Comparison of ENCODE assay signal across 9 cellular contexts in genomic region chr16:67393111-67393789, GRCh38. TPM values are rescaled to one million over a fixed set of nuclear protein-coding genes. Genes with fewer than 3 reads are reported as not detected.
DNase-seq lines count a peak whose midpoint lies in the region; ATAC-seq and TF ChIP-seq lines count a peak whose summit lies in the region.
"Had no signal": no experiment of that assay in that cellular context is flagged by ENCODE, and none has a peak within 500 bp of the region (broad histone marks: within the 10 kb centered on the region; RNA-seq: fewer than 3 reads in every experiment).

Gene TPPP3, minus strand, starts transcription at chr16:67393498. Its CDS starts 2,387 bp downstream, at chr16:67391111.

- ATAC-seq in activated naive CD4-positive, alpha-beta T cell treated with anti-CD3 and anti-CD28 coated beads, Interleukin-2, amount 50 U/mL, for 72 hours: peak; percentile 53 to 79
- ATAC-seq in gastroesophageal sphincter (peak; percentile 91), natural killer cell (peak; percentile 48 to 79 (median 72)), HG02884 (IDR thresholded peaks at IDR 0.05; ENCODE audit: unreplicated experiment) (no peak)

- TF ChIP-seq CTCF in gastroesophageal sphincter (IDR thresholded peaks at IDR 0.05): peak in 3 of 4 experiments; percentile 76 to 90 (median 82)
- peak; percentile 32 for TF ChIP-seq CTCF in natural killer cell (IDR thresholded peaks at IDR 0.05)
- TF ChIP-seq CTCF in testis (IDR thresholded peaks at IDR 0.05): peak; percentile 55 to 63 (median 57)

- peak within 1 kb of the TSS; percentile 52 to 63 for H3K4me3 ChIP-seq in gastroesophageal sphincter
- peak within 1 kb of the TSS; percentile 2 to 41 for H3K4me3 ChIP-seq in testis

- H3K4me1 Mint-ChIP-seq in natural killer cell: peaks cover 5 to 24% of the 10 kb centered on the region in 2 donors

- H3K4me3 Mint-ChIP-seq in natural killer cell: peak within 1 kb of the TSS; percentile 90

- H3K27ac ChIP-seq in gastroesophageal sphincter (peak within 1 kb of the TSS; percentile 60 to 89 (median 88)), testis (peak within 1 kb of the TSS; percentile 1 to 2)

- H3K36me3 Mint-ChIP-seq in activated naive CD4-positive, alpha-beta T cell treated with anti-CD3 and anti-CD28 coated beads, Interleukin-2, amount 50 U/mL, for 72 hours: no peaks in the 10 kb centered on the region
- H3K36me3 Mint-ChIP-seq in natural killer cell: no peaks in the 10 kb centered on the region

- H3K4me1 ChIP-seq in gastroesophageal sphincter (peaks cover 3 to 89% (median 63%) of the 10 kb centered on the region in 3 donors), testis (peaks cover 30% of the 10 kb centered on the region)

- peaks cover 9 to 36% of the 10 kb centered on the region in 2 donors for H3K27me3 Mint-ChIP-seq in natural killer cell (ENCODE audit: low read depth in 2 of 2)

- no peak for TF ChIP-seq EP300 in gastroesophageal sphincter (IDR thresholded peaks at IDR 0.05)

- H3K27me3 ChIP-seq in gastroesophageal sphincter (no peaks in the 10 kb centered on the region), testis (no peaks in the 10 kb centered on the region)

- H3K9me3 ChIP-seq in gastroesophageal sphincter (no peaks in the 10 kb centered on the region), testis (no peaks in the 10 kb centered on the region)

- H3K9me3 Mint-ChIP-seq in activated naive CD4-positive, alpha-beta T cell treated with anti-CD3 and anti-CD28 coated beads, Interleukin-2, amount 50 U/mL, for 72 hours: no peaks in the 10 kb centered on the region
- no peaks in the 10 kb centered on the region for H3K9me3 Mint-ChIP-seq in natural killer cell

- intact Hi-C loops in natural killer cell (cut with micrococcal nuclease): no loop called here
- intact Hi-C loops in testis (cut with DNase I; ENCODE audit: low total_unique reads): no loop called here

- H3K36me3 ChIP-seq in gastroesophageal sphincter (no peaks in the 10 kb centered on the region), testis (ENCODE audit: low read depth, missing control alignments) (no peaks in the 10 kb centered on the region)

- DNase-seq in ELF-1 (ENCODE audit: low read depth, low spot score): peak; percentile 82
- DNase-seq in NCI-H2227 treated with DMSO at 0.1 percent for 48 hours (lab: John Stamatoyannopoulos, UW): peak; percentile 78
- DNase-seq in activated naive CD4-positive, alpha-beta T cell treated with anti-CD3 and anti-CD28 coated beads, Interleukin-2, amount 50 U/mL, for 72 hours (ENCODE audit: low spot score in 2 of 2): peak in 1 of 2 donors; percentile 37
- peak; percentile 36 for DNase-seq in natural killer cell
- DNase-seq in testis: peak; percentile 92
- no peak for DNase-seq in SIG-M5 (lab: John Stamatoyannopoulos, UW)

- WGBS in gastroesophageal sphincter (ENCODE audit: low coverage in 1 of 2), 2 donors: 4% methylated on average over 5 of the region's 56 CpGs; no CpG with 5 or more reads in 1 of the 2 donors
- 2% methylated on average over 55 of the region's 56 CpGs; no CpG with 5 or more reads in 1 of the 2 donors for WGBS in testis, 2 donors

- peak; percentile 57 to 62 for TF ChIP-seq POLR2A in gastroesophageal sphincter (IDR thresholded peaks at IDR 0.05)
- no peak for TF ChIP-seq POLR2A in testis (IDR thresholded peaks at IDR 0.05)

- peak within 1 kb of the TSS; percentile 47 to 73 for H3K27ac Mint-ChIP-seq in activated naive CD4-positive, alpha-beta T cell treated with anti-CD3 and anti-CD28 coated beads, Interleukin-2, amount 50 U/mL, for 72 hours
- peak within 1 kb of the TSS in 1 of 2 donors; percentile 60 for H3K27ac Mint-ChIP-seq in natural killer cell

RNA-seq across cellular contexts. Expression of gene TPPP3, which starts in this region (rescaled TPM):
- not detected for total RNA-seq in activated naive CD4-positive, alpha-beta T cell treated with anti-CD3 and anti-CD28 coated beads, Interleukin-2, amount 50 U/mL, for 72 hours
- total RNA-seq in gastroesophageal sphincter: 100 to 1,000 TPM in 1 of 4 donors, 10 to 100 TPM in 3; 14.8 to 111 (median 55.0) TPM
- total RNA-seq in natural killer cell: 1 to 10 TPM in 2 of 3 donors, under 1 TPM in 1; 0.66 to 3.0 (median 1.4) TPM
- total RNA-seq in testis: 10 to 100 TPM in 1 of 2 donors, 1 to 10 TPM in 1; 9.5 to 17.5 TPM
- polyA plus RNA-seq in testis (ENCODE audit: insufficient read depth, low read depth, low replicate concordance): 67.6 TPM
- total RNA-seq: T-helper 1 cell treated with Interleukin-12 subunit alpha and Interleukin-12 subunit beta and Interleukin-4 antibody, amounts not matched to agents 30 ng/mL and 1 ng/mL, for 36 hours had no signal

Comparison
In these comparisons a context has a peak if more than half of its experiments do, and no peak if none do; other contexts are left out.
1. Peak in ATAC-seq in activated naive CD4-positive, alpha-beta T cell treated with anti-CD3 and anti-CD28 coated beads, Interleukin-2, amount 50 U/mL, for 72 hours; RNA of the gene not detected or under 1 TPM.
2. CTCF ChIP-seq: peak in every context shown above with its lines; median percentile 82 in gastroesophageal sphincter; 57 in testis; 32 in natural killer cell.